9 cellular contexts compared by ENCODE assay signal in the genomic region with DNA sequence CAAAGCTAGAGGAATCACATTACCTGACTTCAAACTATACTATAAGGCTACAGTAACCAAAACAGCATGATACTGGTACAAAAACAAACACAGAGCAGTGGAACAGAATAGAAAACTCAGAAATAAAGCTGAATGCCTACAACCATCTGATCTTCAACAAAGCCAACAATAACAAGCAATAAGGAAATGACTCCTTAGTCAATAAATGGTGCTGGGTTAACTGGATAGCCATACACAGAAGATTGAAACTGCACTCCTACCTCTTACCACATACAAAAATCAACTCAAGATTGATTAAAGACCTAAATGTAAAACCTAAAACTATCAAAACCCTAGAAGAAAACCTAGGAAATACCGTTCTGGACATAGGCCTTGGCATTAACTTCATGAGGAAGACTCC.
"Had no signal": no experiment of that assay in that cellular context is flagged by ENCODE, and none has a peak within 500 bp of the region (broad histone marks: within the 10 kb centered on the region; RNA-seq: fewer than 3 reads in every experiment).

No MANE protein-coding gene starts in this region.

- H3K4me1 ChIP-seq: HAP-1 had no signal

- H3K36me3 ChIP-seq: HAP-1 had no signal

- H3K4me3 ChIP-seq: GM23248, GM23338, HAP-1 had no signal

- H2AFZ ChIP-seq: GM23248, GM23338 had no signal

- DNase-seq: GM23248, GOT3, H7, H9, HCEC 1CT, HFFc6 had no signal

- ATAC-seq: GM23338, HCT116 had no signal

- H3K27ac ChIP-seq: GM23248 had no signal

- H3K9me3 ChIP-seq: HAP-1 had no signal

- H3K4me2 ChIP-seq: GM23338 had no signal

- H3K9ac ChIP-seq: GM23248 had no signal
